Comparison of ENCODE assay signal across 10 cellular contexts in the genomic region with DNA sequence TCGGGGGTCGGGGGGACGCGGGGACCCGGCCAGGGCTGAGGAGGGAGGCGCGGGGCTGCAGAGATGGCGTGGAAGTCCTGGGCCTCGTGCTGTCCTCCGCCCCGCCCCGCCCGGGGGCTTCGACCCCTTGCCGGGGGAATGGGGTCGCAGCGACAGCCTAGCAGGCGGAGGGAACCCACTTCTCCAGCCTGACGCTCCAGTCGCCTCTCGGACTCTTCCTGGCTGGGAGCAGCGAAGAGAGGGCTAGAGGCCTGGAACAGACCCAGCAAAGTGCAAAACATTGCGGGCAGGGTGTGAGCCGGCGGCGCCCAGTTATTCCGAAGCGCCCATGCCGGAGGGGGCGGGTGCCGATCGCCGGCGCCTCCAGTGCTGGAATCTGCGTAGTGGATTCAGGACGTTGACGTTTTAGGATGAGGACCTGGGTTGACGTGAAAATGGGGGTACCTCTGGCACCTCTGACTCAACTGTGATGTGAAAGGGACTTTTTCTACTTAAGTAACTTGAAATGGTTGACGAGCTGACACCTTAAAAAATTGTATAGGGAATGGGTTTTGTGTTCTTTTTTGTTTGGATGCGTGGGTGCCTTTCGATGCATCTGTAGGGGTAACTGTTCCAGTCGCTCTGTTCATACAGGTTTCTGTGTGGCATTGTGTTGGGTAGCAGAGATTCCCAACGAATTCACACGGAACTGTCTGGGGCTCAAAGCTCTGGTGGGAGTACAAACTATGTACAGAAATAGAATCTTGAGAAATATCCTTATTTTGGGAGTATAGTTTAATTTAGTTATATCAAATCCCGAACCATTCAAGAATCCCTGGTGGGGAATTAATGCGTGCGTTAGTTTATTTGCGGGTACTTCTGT. TPM values are rescaled to one million over a fixed set of nuclear protein-coding genes. Genes with fewer than 3 reads are reported as not detected.
DNase-seq lines count a peak whose midpoint lies in the region; ATAC-seq, FAIRE-seq and TF ChIP-seq lines count a peak whose summit lies in the region.
"Had no signal": no experiment of that assay in that cellular context is flagged by ENCODE, and none has a peak within 500 bp of the region (broad histone marks: within the 10 kb centered on the region; RNA-seq: fewer than 3 reads in every experiment).

No MANE protein-coding gene starts in this region.

- H3K36me3 Mint-ChIP-seq in effector memory CD8-positive, alpha-beta T cell (ENCODE audit: insufficient read depth): no peaks in the 10 kb centered on the region
- H3K36me3 Mint-ChIP-seq in natural killer cell: no peaks in the 10 kb centered on the region

- H3K36me3 ChIP-seq in HUES48 (ENCODE audit: control insufficient read depth, insufficient read depth, low read length): no peaks in the 10 kb centered on the region

- peak overlapping the region; percentile 45 to 56 for H3K4me3 Mint-ChIP-seq in effector memory CD8-positive, alpha-beta T cell
- H3K4me3 Mint-ChIP-seq in natural killer cell: peak overlapping the region; percentile 83

- H3K9ac ChIP-seq in HUES48 (ENCODE audit: low read depth, low read length): peak overlapping the region; percentile 43; the same call in 1 of the 2 replicates

- TF ChIP-seq POLR2A in A549 (IDR thresholded peaks at IDR 0.05; ENCODE audit: low read length): no peak
- TF ChIP-seq POLR2A in erythroblast (IDR thresholded peaks at IDR 0.05; ENCODE audit: low read length): no peak

- no peaks in the 10 kb centered on the region for H3K9me3 Mint-ChIP-seq in effector memory CD8-positive, alpha-beta T cell
- no peaks in the 10 kb centered on the region for H3K9me3 Mint-ChIP-seq in natural killer cell

- H3K4me2 ChIP-seq in A549: peak overlapping the region; percentile 98

- CTCF ChIA-PET in A549 (lab: Yijun Ruan, JAX): no interaction called here

- ATAC-seq in A549: no peak
- ATAC-seq in effector memory CD8-positive, alpha-beta T cell (replicated peaks): no peak
- no peak for ATAC-seq in natural killer cell
- no peak for ATAC-seq in HG03432 (IDR thresholded peaks at IDR 0.05; ENCODE audit: unreplicated experiment)

- peaks cover 48 to 60% of the 10 kb centered on the region in 2 donors for H3K27me3 Mint-ChIP-seq in effector memory CD8-positive, alpha-beta T cell
- peaks cover 51 to 71% of the 10 kb centered on the region in 2 donors for H3K27me3 Mint-ChIP-seq in natural killer cell (ENCODE audit: low read depth in 2 of 2)

- no peak overlapping the region for H3K27ac ChIP-seq in A549
- H3K27ac ChIP-seq in HUES48 (ENCODE audit: low read depth, low read length): no peak overlapping the region
- H3K27ac ChIP-seq: epithelial cell of prostate had no signal

- H3K4me3 ChIP-seq in A549 (peak overlapping the region; percentile 58; the same call in 2 of the 3 replicates), HUES48 (ENCODE audit: low read depth, low read length) (peak overlapping the region; percentile 75)

- TF ChIP-seq CTCF in A549 (IDR thresholded peaks at IDR 0.05) (no peak), natural killer cell (IDR thresholded peaks at IDR 0.05) (no peak), GM10266 (IDR thresholded peaks at IDR 0.05; ENCODE audit: control insufficient read depth, insufficient read depth, low read depth, missing control alignments) (no peak)

- FAIRE-seq in A549 (lab: Jason Lieb, UNC): no peak

- 42% methylated on average over 28 of the region's 48 CpGs for WGBS in A549 (ENCODE audit: missing lambda C conversion rate)

- intact Hi-C loops in natural killer cell (cut with micrococcal nuclease): no loop called here

- TF ChIP-seq RAD21 in A549 (conservative IDR thresholded peaks at IDR 0.05 in 1 of 2, IDR thresholded peaks at IDR 0.05 in 1 of 2): no peak

- no peaks in the 10 kb centered on the region for H3K9me3 ChIP-seq in A549
- H3K9me3 ChIP-seq in HUES48 (ENCODE audit: control insufficient read depth, insufficient read depth, low read length): no peaks in the 10 kb centered on the region

- H3K4me1 ChIP-seq in A549 (0 out of 3 replicates have a peak, but pooled peaks cover 3% of the 10 kb centered on the region), HUES48 (ENCODE audit: control insufficient read depth, insufficient read depth, low read length) (peaks cover 8% of the 10 kb centered on the region)

- POLR2A ChIA-PET in A549 (lab: Yijun Ruan, JAX): no interaction called here

- peaks cover 0 to 7% of the 10 kb centered on the region in 2 donors for H3K4me1 Mint-ChIP-seq in effector memory CD8-positive, alpha-beta T cell (ENCODE audit: low read depth in 2 of 2)
- H3K4me1 Mint-ChIP-seq in natural killer cell: no peaks in the 10 kb centered on the region

- H3K27ac Mint-ChIP-seq in effector memory CD8-positive, alpha-beta T cell: no peak overlapping the region
- no peak overlapping the region for H3K27ac Mint-ChIP-seq in natural killer cell

- DNase-seq in A549 (ENCODE audit: low read depth in 1 of 2, low spot score in 1 of 2) (no peak), natural killer cell (no peak), GM10266 (ENCODE audit: extremely low spot score) (no peak), erythroblast (lab: John Stamatoyannopoulos, UW) (no peak), NCI-H1436 treated with DMSO at 0.1 percent for 48 hours (lab: John Stamatoyannopoulos, UW) (no peak)
- no peak for DNase-seq in effector memory CD8-positive, alpha-beta T cell
- DNase-seq: NCI-H226 had no signal

- H3K27me3 ChIP-seq in HUES48 (ENCODE audit: control insufficient read depth, insufficient read depth, low read length): peaks cover 55% of the 10 kb centered on the region

- TF ChIP-seq EP300 in A549 (IDR thresholded peaks at IDR 0.05): no peak

TF ChIP-seq in A549, 52 proteins besides CTCF, POLR2A, EP300 and RAD21:
- no peak for TF ChIP-seq POLR2AphosphoS2 (conservative IDR thresholded peaks at IDR 0.05; ENCODE audit: low read length)

RNA-seq across cellular contexts. Expression of a gene that starts 1.4 kb away (rescaled TPM):
- 0.01 and 0.03 TPM in 2 replicates for polyA plus RNA-seq in A549 (2011; rRNA removed)
- polyA plus RNA-seq in A549 (2012; cell fraction: cytosol; rRNA removed): not detected in 2 replicates
- polyA plus RNA-seq in A549 (2012; cell fraction: nucleus; rRNA removed): not detected in 2 replicates
- polyA plus RNA-seq in A549 (2017; fragmentation: RNase III; extraction: RNeasy Plus Mini Kit Qiagen cat#74134 plus additional on column Dnase treatment): 0.01 to 0.03 TPM in 2 of 3 replicates, not detected in the other
- 0.08 TPM in 1 of 2 replicates, not detected in the other for polyA minus RNA-seq in A549 (2011; rRNA and poly(A)+ RNA removed)
- total RNA-seq in natural killer cell: not detected
